In the genomic region with DNA sequence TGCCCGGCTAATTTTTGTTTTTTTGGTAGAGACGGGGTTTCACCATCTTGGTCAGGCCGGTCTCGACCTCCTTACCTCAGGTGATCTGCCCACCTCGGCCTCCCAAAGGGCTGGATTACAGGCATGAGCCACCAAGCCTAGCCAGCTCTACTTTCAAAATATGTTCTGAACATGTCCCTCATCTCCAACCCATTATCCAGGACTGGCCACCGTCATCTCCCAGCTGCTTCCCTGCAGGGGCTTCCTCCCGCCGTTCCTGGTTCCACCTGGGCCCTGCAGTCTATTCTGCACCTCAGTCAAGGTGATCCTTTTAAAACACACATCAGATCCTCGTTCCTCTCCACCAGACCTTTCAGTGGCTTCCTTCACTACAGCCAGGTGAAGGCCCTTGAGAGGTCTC, we compare ENCODE assay signal across 1 cellular context.
TF ChIP-seq lines count a peak whose summit lies in the region.

No MANE protein-coding gene starts in this region.

TF ChIP-seq in WTC11, 78 proteins besides CTCF, POLR2A, EP300 and RAD21 (continued from another document):
- TF ChIP-seq, protein P1, sequence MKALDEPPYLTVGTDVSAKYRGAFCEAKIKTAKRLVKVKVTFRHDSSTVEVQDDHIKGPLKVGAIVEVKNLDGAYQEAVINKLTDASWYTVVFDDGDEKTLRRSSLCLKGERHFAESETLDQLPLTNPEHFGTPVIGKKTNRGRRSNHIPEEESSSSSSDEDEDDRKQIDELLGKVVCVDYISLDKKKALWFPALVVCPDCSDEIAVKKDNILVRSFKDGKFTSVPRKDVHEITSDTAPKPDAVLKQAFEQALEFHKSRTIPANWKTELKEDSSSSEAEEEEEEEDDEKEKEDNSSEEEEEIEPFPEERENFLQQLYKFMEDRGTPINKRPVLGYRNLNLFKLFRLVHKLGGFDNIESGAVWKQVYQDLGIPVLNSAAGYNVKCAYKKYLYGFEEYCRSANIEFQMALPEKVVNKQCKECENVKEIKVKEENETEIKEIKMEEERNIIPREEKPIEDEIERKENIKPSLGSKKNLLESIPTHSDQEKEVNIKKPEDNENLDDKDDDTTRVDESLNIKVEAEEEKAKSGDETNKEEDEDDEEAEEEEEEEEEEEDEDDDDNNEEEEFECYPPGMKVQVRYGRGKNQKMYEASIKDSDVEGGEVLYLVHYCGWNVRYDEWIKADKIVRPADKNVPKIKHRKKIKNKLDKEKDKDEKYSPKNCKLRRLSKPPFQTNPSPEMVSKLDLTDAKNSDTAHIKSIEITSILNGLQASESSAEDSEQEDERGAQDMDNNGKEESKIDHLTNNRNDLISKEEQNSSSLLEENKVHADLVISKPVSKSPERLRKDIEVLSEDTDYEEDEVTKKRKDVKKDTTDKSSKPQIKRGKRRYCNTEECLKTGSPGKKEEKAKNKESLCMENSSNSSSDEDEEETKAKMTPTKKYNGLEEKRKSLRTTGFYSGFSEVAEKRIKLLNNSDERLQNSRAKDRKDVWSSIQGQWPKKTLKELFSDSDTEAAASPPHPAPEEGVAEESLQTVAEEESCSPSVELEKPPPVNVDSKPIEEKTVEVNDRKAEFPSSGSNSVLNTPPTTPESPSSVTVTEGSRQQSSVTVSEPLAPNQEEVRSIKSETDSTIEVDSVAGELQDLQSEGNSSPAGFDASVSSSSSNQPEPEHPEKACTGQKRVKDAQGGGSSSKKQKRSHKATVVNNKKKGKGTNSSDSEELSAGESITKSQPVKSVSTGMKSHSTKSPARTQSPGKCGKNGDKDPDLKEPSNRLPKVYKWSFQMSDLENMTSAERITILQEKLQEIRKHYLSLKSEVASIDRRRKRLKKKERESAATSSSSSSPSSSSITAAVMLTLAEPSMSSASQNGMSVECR (CRISPR knock-in tag; IDR thresholded peaks at IDR 0.05; ENCODE audit: borderline replicate concordance) = no peak
- TF ChIP-seq NFYB (CRISPR knock-in tag; conservative IDR thresholded peaks at IDR 0.05; ENCODE audit: low read depth) (no peak), GABPB1 (CRISPR knock-in tag; IDR thresholded peaks at IDR 0.05) (no peak), ZNF671 (CRISPR knock-in tag; IDR thresholded peaks at IDR 0.05) (no peak)
- TF ChIP-seq, protein P2, sequence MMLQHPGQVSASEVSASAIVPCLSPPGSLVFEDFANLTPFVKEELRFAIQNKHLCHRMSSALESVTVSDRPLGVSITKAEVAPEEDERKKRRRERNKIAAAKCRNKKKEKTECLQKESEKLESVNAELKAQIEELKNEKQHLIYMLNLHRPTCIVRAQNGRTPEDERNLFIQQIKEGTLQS (CRISPR knock-in tag; conservative IDR thresholded peaks at IDR 0.05) = no peak
- TF ChIP-seq, protein P3, sequence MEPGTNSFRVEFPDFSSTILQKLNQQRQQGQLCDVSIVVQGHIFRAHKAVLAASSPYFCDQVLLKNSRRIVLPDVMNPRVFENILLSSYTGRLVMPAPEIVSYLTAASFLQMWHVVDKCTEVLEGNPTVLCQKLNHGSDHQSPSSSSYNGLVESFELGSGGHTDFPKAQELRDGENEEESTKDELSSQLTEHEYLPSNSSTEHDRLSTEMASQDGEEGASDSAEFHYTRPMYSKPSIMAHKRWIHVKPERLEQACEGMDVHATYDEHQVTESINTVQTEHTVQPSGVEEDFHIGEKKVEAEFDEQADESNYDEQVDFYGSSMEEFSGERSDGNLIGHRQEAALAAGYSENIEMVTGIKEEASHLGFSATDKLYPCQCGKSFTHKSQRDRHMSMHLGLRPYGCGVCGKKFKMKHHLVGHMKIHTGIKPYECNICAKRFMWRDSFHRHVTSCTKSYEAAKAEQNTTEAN (CRISPR knock-in tag; IDR thresholded peaks at IDR 0.05) = no peak
